8 cellular contexts compared by ENCODE assay signal in genomic region chr10:104231784-104232612, GRCh38. TPM values are rescaled to one million over a fixed set of nuclear protein-coding genes. Genes with fewer than 3 reads are reported as not detected.
DNase-seq lines count a peak whose midpoint lies in the region; ATAC-seq and TF ChIP-seq lines count a peak whose summit lies in the region.

Gene CFAP43 (minus strand): TSS chr10:104232364. CDS start chr10:104232246, 118 bp downstream.

- ATAC-seq in GM21576 (IDR thresholded peaks at IDR 0.05; ENCODE audit: unreplicated experiment) (peak; percentile 100), IMR-90 (ENCODE audit: low read depth) (peak; percentile 100)

- no peaks in the 10 kb centered on the region for H3K9me1 ChIP-seq in IMR-90 (ENCODE audit: insufficient read depth, low read length)

- no peak within 1 kb of the TSS for H4K91ac ChIP-seq in IMR-90 (ENCODE audit: insufficient read depth, low read depth, low read length)

- 0% methylated on average over 30 of the region's 60 CpGs; no CpG with 5 or more reads in 1 of the 2 experiments for WGBS in IMR-90 (ENCODE audit: extremely low coverage in 2 of 2, insufficient read length in 1 of 2), 2 experiments
- 1% methylated on average over 58 to 60 of the region's 60 CpGs for WGBS in esophagus, 2 donors

- H3K9me3 ChIP-seq in IMR-90 (ENCODE audit: control insufficient read depth, insufficient read depth, low read length): no peaks in the 10 kb centered on the region
- no peaks in the 10 kb centered on the region for H3K9me3 ChIP-seq in esophagus (ENCODE audit: control insufficient read depth in 2 of 2, insufficient read depth in 1 of 2, low read depth in 1 of 2, low read length in 1 of 2)

- H4K20me1 ChIP-seq in IMR-90 (ENCODE audit: insufficient read depth, low read length): no peaks in the 10 kb centered on the region

- H3K27ac ChIP-seq in IMR-90 (ENCODE audit: insufficient read depth, low read length) (no peak within 1 kb of the TSS; the same call in 1 of the 2 replicates), esophagus (ENCODE audit: low read depth in 2 of 2, low read length in 1 of 2) (peak within 1 kb of the TSS in 1 of 2 donors; percentile 36)

- H2BK15ac ChIP-seq in IMR-90 (ENCODE audit: low read depth, low read length): no peak within 1 kb of the TSS

- H2AFZ ChIP-seq in IMR-90 (replicated peaks; ENCODE audit: low read length, poor library complexity): peak within 1 kb of the TSS; percentile 98

- in situ Hi-C loops in IMR-90 (cut with MboI; ENCODE audit: low sequenced_read_pairs): no loop called here

- H2AK9ac ChIP-seq in IMR-90 (replicated peaks; ENCODE audit: low read depth, low read length, poor library complexity): peak within 1 kb of the TSS; percentile 71

- TF ChIP-seq CTCF in IMR-90 (conservative IDR thresholded peaks at IDR 0.05; ENCODE audit: low read depth, low read length): no peak

- no peak within 1 kb of the TSS for H3K56ac ChIP-seq in IMR-90 (ENCODE audit: extremely low read depth, insufficient read depth, low read length)

- peak within 1 kb of the TSS; percentile 96 for H3K4me3 ChIP-seq in IMR-90 (ENCODE audit: insufficient read depth, low read depth, low read length)
- H3K4me3 ChIP-seq in esophagus (ENCODE audit: low read depth in 1 of 2, low read length in 2 of 2): peak within 1 kb of the TSS; percentile 64 to 88

- H3K27me3 ChIP-seq in IMR-90 (ENCODE audit: control insufficient read depth, insufficient read depth, low read length) (no peaks in the 10 kb centered on the region), esophagus (ENCODE audit: control insufficient read depth in 1 of 2, insufficient read depth in 2 of 2, low read length in 2 of 2) (no peaks in the 10 kb centered on the region)

- no peak for TF ChIP-seq RAD21 in IMR-90 (IDR thresholded peaks at IDR 0.05; ENCODE audit: low read length)

- intact Hi-C loops in IMR-90 (cut with micrococcal nuclease): loop anchor here (2.0 kb wide), 1 partner anchor 63 kb away; no protein-coding TSS in a partner anchor

- CTCF ChIA-PET in IMR-90 (lab: Yijun Ruan, JAX): no interaction called here

- no peak within 1 kb of the TSS for H3K23ac ChIP-seq in IMR-90 (ENCODE audit: low read depth, low read length)

- H2AK5ac ChIP-seq in IMR-90 (ENCODE audit: low read depth, low read length): no peak within 1 kb of the TSS

- no peak within 1 kb of the TSS for H2BK20ac ChIP-seq in IMR-90 (ENCODE audit: low read depth, low read length)

- no peak for TF ChIP-seq POLR2A in IMR-90 (IDR thresholded peaks at IDR 0.05; ENCODE audit: low read depth, low read length)

- H3K4me1 ChIP-seq in IMR-90 (ENCODE audit: control insufficient read depth, insufficient read depth, low read length): no peaks in the 10 kb centered on the region
- peaks cover 0 to 3% of the 10 kb centered on the region in 2 donors for H3K4me1 ChIP-seq in esophagus (ENCODE audit: control insufficient read depth in 2 of 2, insufficient read depth in 2 of 2, low read length in 1 of 2)

- peak within 1 kb of the TSS; percentile 26 to 28; a peak in 1 of 4 replicates for H4K8ac ChIP-seq in IMR-90 (ENCODE audit: low read depth in 2 of 2, low read length in 2 of 2)

- H4K5ac ChIP-seq in IMR-90 (ENCODE audit: low read depth, low read length): peak within 1 kb of the TSS; percentile 10; the same call in 1 of the 2 replicates

- H3K18ac ChIP-seq in IMR-90 (ENCODE audit: low read depth, low read length): no peak within 1 kb of the TSS

- dilution Hi-C loops in IMR-90 (cut with HindIII; ENCODE audit: low sequenced_read_pairs, unreplicated experiment): no loop called here

- no peak within 1 kb of the TSS for H2BK5ac ChIP-seq in IMR-90 (ENCODE audit: low read depth, low read length, poor library complexity, severe bottlenecking)

- H3K4ac ChIP-seq in IMR-90 (ENCODE audit: low read depth, low read length): no peak within 1 kb of the TSS

- BruUV-seq in IMR-90 (replicated peaks; lab: Mats Ljungman, UMichigan): no TSS peak

- H2BK120ac ChIP-seq in IMR-90 (ENCODE audit: low read depth, low read length): no peak within 1 kb of the TSS

- H3K79me1 ChIP-seq in IMR-90 (ENCODE audit: low read depth in 1 of 2, low read length in 2 of 2): no peaks in the 10 kb centered on the region

- no peak within 1 kb of the TSS for H3K14ac ChIP-seq in IMR-90 (replicated peaks; ENCODE audit: low read depth, low read length)

- DNase-seq in D341Med (ENCODE audit: low spot score) (peak; percentile 96), IMR-90 (peak; percentile 91), mucosa of gallbladder (ENCODE audit: low spot score) (peak; percentile 99)
- DNase-seq in activated T-cell treated with anti-CD3 and anti-CD28 coated beads, Interleukin-2, amount 50 U/mL, for 48 hours: peak; percentile 99
- DNase-seq in stimulated activated CD8-positive, alpha-beta memory T cell treated with anti-CD3 and anti-CD28 coated beads, Interleukin-4, amount 100 ng/mL, for 1 hour (ENCODE audit: low read depth in 2 of 2, low spot score in 1 of 2): peak; percentile 99

- peak within 1 kb of the TSS; percentile 65 for H3K9ac ChIP-seq in IMR-90 (ENCODE audit: low read depth, low read length)

- H3K36me3 ChIP-seq in IMR-90 (ENCODE audit: control insufficient read depth, insufficient read depth, low read length) (no peaks in the 10 kb centered on the region), esophagus (ENCODE audit: control insufficient read depth in 2 of 2, insufficient read depth in 2 of 2, low read length in 1 of 2) (no peaks in the 10 kb centered on the region)

- POLR2A ChIA-PET in IMR-90 (lab: Charles Lee; ENCODE audit: unreplicated experiment): no interaction called here

- peak within 1 kb of the TSS; percentile 88 for H3K4me2 ChIP-seq in IMR-90 (ENCODE audit: low read depth, low read length)

TF ChIP-seq in IMR-90, 13 proteins besides CTCF, POLR2A, EP300 and RAD21:
- TF ChIP-seq MXI1 (IDR thresholded peaks at IDR 0.05; ENCODE audit: borderline replicate concordance, low read depth, low read length): 0 out of 2 replicates have a peak, but pooled peaks have one; percentile 56
- TF ChIP-seq MAFK (IDR thresholded peaks at IDR 0.05; ENCODE audit: low read depth, low read length): no peak
- no peak for TF ChIP-seq SMC3 (IDR thresholded peaks at IDR 0.05; ENCODE audit: low read depth, low read length)
- TF ChIP-seq MAZ (IDR thresholded peaks at IDR 0.05; ENCODE audit: borderline replicate concordance, low read depth, low read length): peak; percentile 39; the same call in 1 of the 2 replicates
- no peak for TF ChIP-seq NFE2L2 (IDR thresholded peaks at IDR 0.05; ENCODE audit: low read depth, low read length)
- no peak for TF ChIP-seq CHD1 (IDR thresholded peaks at IDR 0.05; ENCODE audit: low read depth, low read length)

TF ChIP-seq in PFSK-1, 5 proteins besides CTCF, POLR2A, EP300 and RAD21:
- TF ChIP-seq FOXP2 (optimal IDR thresholded peaks at IDR 0.05; ENCODE audit: borderline replicate concordance, extremely low read depth, extremely low read length, insufficient read depth) (peak; percentile 72), POLR2AphosphoS5 (IDR thresholded peaks at IDR 0.05; ENCODE audit: low read depth, low read length) (no peak), SIN3A (IDR thresholded peaks at IDR 0.05; ENCODE audit: borderline replicate concordance, insufficient read depth, low read length) (peak; percentile 38; the same call in 1 of the 2 replicates), TAF1 (IDR thresholded peaks at IDR 0.05; ENCODE audit: borderline replicate concordance, insufficient read depth, low read length) (no peak)

RNA-seq across cellular contexts. Expression of gene CFAP43, which starts in this region (rescaled TPM):
- total RNA-seq in IMR-90 (2012; rRNA removed) (under 0.01 TPM in 1 of 2 replicates, not detected in the other), mucosa of gallbladder (1.9 TPM)
- polyA plus RNA-seq in IMR-90 (2012; rRNA removed) (0.05 and 0.07 TPM in 2 replicates), esophagus (under 1 TPM; 0.04 to 0.16 TPM)
- 0.04 TPM in 1 of 2 replicates, not detected in the other for polyA plus RNA-seq in IMR-90 (2012; cell fraction: cytosol; rRNA removed)
- polyA plus RNA-seq in IMR-90 (2012; cell fraction: nucleus; rRNA removed; ENCODE audit: low replicate concordance): 0.02 TPM in 1 of 2 replicates, not detected in the other
- polyA plus RNA-seq in PFSK-1 (2012; ENCODE audit: insufficient read length, low read depth): not detected

Comparison
In these comparisons a context has a peak if more than half of its experiments do, and no peak if none do; other contexts are left out.
1. Peak in DNase-seq, ATAC-seq, H3K4me3 ChIP-seq, H3K9ac ChIP-seq and H3K4me2 ChIP-seq in IMR-90; RNA of the gene not detected or under 1 TPM.